ENCODE assay signal across 1 cellular context in genomic region chr14:99244299-99244959, GRCh38.
TF ChIP-seq lines count a peak whose summit lies in the region.

No MANE protein-coding gene starts in this region.

TF ChIP-seq in HepG2, 621 proteins besides CTCF, POLR2A, EP300 and RAD21:
- TF ChIP-seq MIER3 (CRISPR knock-in tag; IDR thresholded peaks at IDR 0.05; ENCODE audit: borderline replicate concordance), result no peak
- no peak for TF ChIP-seq ZFY (CRISPR knock-in tag; IDR thresholded peaks at IDR 0.05)
- no peak for TF ChIP-seq THYN1 (CRISPR knock-in tag; IDR thresholded peaks at IDR 0.05; ENCODE audit: borderline replicate concordance, low read depth)
